In genomic region chr18:67710639-67711038, GRCh38 we compare ENCODE assay signal across 1 cellular context.
TF ChIP-seq lines count a peak whose summit lies in the region.

No MANE protein-coding gene starts in this region.

TF ChIP-seq in HepG2, 621 proteins besides CTCF, POLR2A, EP300 and RAD21:
- TF ChIP-seq, protein P1, sequence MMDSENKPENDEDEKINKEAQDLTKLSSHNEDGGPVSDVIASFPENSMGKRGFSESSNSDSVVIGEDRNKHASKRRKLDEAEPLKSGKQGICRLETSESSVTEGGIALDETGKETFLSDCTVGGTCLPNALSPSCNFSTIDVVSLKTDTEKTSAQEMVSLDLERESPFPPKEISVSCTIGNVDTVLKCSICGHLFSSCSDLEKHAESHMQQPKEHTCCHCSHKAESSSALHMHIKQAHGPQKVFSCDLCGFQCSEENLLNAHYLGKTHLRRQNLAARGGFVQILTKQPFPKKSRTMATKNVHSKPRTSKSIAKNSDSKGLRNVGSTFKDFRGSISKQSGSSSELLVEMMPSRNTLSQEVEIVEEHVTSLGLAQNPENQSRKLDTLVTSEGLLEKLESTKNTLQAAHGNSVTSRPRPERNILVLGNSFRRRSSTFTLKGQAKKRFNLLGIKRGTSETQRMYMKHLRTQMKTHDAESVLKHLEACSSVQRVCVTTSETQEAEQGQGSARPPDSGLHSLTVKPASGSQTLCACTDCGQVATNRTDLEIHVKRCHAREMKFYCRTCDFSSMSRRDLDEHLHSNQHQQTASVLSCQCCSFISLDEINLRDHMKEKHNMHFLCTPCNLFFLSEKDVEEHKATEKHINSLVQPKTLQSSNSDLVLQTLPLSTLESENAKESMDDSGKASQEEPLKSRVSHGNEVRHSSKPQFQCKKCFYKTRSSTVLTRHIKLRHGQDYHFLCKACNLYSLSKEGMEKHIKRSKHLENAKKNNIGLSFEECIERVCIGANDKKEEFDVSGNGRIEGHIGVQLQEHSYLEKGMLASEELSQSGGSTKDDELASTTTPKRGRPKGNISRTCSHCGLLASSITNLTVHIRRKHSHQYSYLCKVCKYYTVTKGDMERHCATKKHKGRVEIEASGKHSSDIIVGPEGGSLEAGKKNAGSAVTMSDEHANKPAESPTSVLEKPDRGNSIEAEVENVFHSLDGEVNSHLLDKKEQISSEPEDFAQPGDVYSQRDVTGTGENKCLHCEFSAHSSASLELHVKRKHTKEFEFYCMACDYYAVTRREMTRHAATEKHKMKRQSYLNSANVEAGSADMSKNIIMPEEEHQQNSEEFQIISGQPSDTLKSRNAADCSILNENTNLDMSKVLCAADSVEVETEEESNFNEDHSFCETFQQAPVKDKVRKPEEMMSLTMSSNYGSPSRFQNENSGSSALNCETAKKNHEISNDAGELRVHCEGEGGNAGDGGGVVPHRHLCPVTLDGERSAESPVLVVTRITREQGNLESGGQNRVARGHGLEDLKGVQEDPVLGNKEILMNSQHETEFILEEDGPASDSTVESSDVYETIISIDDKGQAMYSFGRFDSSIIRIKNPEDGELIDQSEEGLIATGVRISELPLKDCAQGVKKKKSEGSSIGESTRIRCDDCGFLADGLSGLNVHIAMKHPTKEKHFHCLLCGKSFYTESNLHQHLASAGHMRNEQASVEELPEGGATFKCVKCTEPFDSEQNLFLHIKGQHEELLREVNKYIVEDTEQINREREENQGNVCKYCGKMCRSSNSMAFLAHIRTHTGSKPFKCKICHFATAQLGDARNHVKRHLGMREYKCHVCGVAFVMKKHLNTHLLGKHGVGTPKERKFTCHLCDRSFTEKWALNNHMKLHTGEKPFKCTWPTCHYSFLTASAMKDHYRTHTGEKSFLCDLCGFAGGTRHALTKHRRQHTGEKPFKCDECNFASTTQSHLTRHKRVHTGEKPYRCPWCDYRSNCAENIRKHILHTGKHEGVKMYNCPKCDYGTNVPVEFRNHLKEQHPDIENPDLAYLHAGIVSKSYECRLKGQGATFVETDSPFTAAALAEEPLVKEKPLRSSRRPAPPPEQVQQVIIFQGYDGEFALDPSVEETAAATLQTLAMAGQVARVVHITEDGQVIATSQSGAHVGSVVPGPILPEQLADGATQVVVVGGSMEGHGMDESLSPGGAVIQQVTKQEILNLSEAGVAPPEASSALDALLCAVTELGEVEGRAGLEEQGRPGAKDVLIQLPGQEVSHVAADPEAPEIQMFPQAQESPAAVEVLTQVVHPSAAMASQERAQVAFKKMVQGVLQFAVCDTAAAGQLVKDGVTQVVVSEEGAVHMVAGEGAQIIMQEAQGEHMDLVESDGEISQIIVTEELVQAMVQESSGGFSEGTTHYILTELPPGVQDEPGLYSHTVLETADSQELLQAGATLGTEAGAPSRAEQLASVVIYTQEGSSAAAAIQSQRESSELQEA (CRISPR knock-in tag; IDR thresholded peaks at IDR 0.05; ENCODE audit: not compliant biosample characterization) = no peak
- peak; percentile 52; the same call in 1 of the 2 replicates for TF ChIP-seq STAG1 (CRISPR knock-in tag; IDR thresholded peaks at IDR 0.05)
